In genomic region chr6:31574106-31575061, GRCh38 we compare ENCODE assay signal across 12 cellular contexts. TPM values are rescaled to one million over a fixed set of nuclear protein-coding genes. Genes with fewer than 3 reads are reported as not detected.
DNase-seq lines count a peak whose midpoint lies in the region; ATAC-seq and TF ChIP-seq lines count a peak whose summit lies in the region.
"Had no signal": no experiment of that assay in that cellular context is flagged by ENCODE, and none has a peak within 500 bp of the region (broad histone marks: within the 10 kb centered on the region; RNA-seq: fewer than 3 reads in every experiment).

No MANE protein-coding gene starts in this region.

- no peak overlapping the region for H3K4me3 ChIP-seq in heart left ventricle
- no peak overlapping the region for H3K4me3 ChIP-seq in right atrium auricular region
- H3K4me3 ChIP-seq in OCI-LY3 (ENCODE audit: low read length) = peak overlapping the region; percentile 98
- H3K4me3 ChIP-seq in endodermal cell (ENCODE audit: low read length) = no peak overlapping the region
- H3K4me3 ChIP-seq in tibial artery = no peak overlapping the region
- H3K4me3 ChIP-seq in mesenchymal stem cell (ENCODE audit: insufficient read depth in 1 of 2, low read depth in 1 of 2, low read length in 2 of 2) = no peak overlapping the region

- H3K14ac ChIP-seq in mesenchymal stem cell (ENCODE audit: low read length in 2 of 2) = no peak overlapping the region

- H3K4ac ChIP-seq in mesenchymal stem cell (ENCODE audit: low read depth in 1 of 2, low read length in 2 of 2) = no peak overlapping the region

- no peak overlapping the region for H2BK15ac ChIP-seq in mesenchymal stem cell (ENCODE audit: low read depth, poor library complexity, severe bottlenecking)

- no peak overlapping the region for H3K27ac Mint-ChIP-seq in endodermal cell
- H3K27ac Mint-ChIP-seq in stimulated activated naive CD8-positive, alpha-beta T cell treated with anti-CD3 and anti-CD28 coated beads, Interleukin-15, amount 100 ng/mL, for 72 hours = peak overlapping the region; percentile 42 to 82

- H3K4me1 Mint-ChIP-seq in endodermal cell = peaks cover 7% of the 10 kb centered on the region
- H3K4me1 Mint-ChIP-seq in stimulated activated naive CD8-positive, alpha-beta T cell treated with anti-CD3 and anti-CD28 coated beads, Interleukin-15, amount 100 ng/mL, for 72 hours = peaks cover 91% of the 10 kb centered on the region

- no peak overlapping the region for H2AFZ ChIP-seq in OCI-LY3 (ENCODE audit: low read depth, low read length)
- no peak overlapping the region for H2AFZ ChIP-seq in mesenchymal stem cell (ENCODE audit: low read depth, low read length)

- no peak overlapping the region for H2AK5ac ChIP-seq in mesenchymal stem cell (ENCODE audit: low read length, severe bottlenecking)

- peaks cover 26% of the 10 kb centered on the region for H4K20me1 ChIP-seq in OCI-LY3 (ENCODE audit: insufficient read depth, low read length)

- TF ChIP-seq POLR2A in heart left ventricle (IDR thresholded peaks at IDR 0.05) = no peak

- no peak overlapping the region for H4K91ac ChIP-seq in mesenchymal stem cell (ENCODE audit: low read length)

- no peaks in the 10 kb centered on the region for H3K36me3 Mint-ChIP-seq in endodermal cell (ENCODE audit: low read depth)

- H3K9me3 ChIP-seq in heart left ventricle = no peaks in the 10 kb centered on the region
- no peaks in the 10 kb centered on the region for H3K9me3 ChIP-seq in right atrium auricular region
- H3K9me3 ChIP-seq in OCI-LY3 (ENCODE audit: insufficient read depth, low read length) = no peaks in the 10 kb centered on the region
- no peaks in the 10 kb centered on the region for H3K9me3 ChIP-seq in endodermal cell (ENCODE audit: control insufficient read depth, low read length)
- no peaks in the 10 kb centered on the region for H3K9me3 ChIP-seq in tibial artery
- H3K9me3 ChIP-seq in mesenchymal stem cell (ENCODE audit: control insufficient read depth, low read length) = no peaks in the 10 kb centered on the region
- H3K9me3 ChIP-seq: BE2C had no signal

- H3K27ac ChIP-seq in heart left ventricle = peak overlapping the region in 11 of 12 donors; percentile 45 to 88 (median 73)
- peak overlapping the region in 1 of 2 donors; percentile 35 for H3K27ac ChIP-seq in right atrium auricular region
- H3K27ac ChIP-seq in OCI-LY3 (ENCODE audit: low read length) = peak overlapping the region; percentile 100
- H3K27ac ChIP-seq in endodermal cell (ENCODE audit: low read depth, low read length) = no peak overlapping the region
- H3K27ac ChIP-seq in tibial artery = no peak overlapping the region
- no peak overlapping the region for H3K27ac ChIP-seq in mesenchymal stem cell (ENCODE audit: low read length, poor library complexity, severe bottlenecking)

- no peak for TF ChIP-seq CTCF in heart left ventricle (IDR thresholded peaks at IDR 0.05)
- no peak for TF ChIP-seq CTCF in right atrium auricular region (IDR thresholded peaks at IDR 0.05)
- peak; percentile 30 for TF ChIP-seq CTCF in OCI-LY3 (IDR thresholded peaks at IDR 0.05; ENCODE audit: low read depth, low read length)
- peak; percentile 50 for TF ChIP-seq CTCF in endodermal cell (conservative IDR thresholded peaks at IDR 0.05)
- TF ChIP-seq CTCF in tibial artery (IDR thresholded peaks at IDR 0.05) = no peak

- H3K9ac ChIP-seq in OCI-LY3 (ENCODE audit: low read length) (peak overlapping the region; percentile 92), endodermal cell (ENCODE audit: extremely low read depth, low read length, poor library complexity, severe bottlenecking) (peak overlapping the region; percentile 11), mesenchymal stem cell (ENCODE audit: low read length) (no peak overlapping the region)

- no peak overlapping the region for H2BK5ac ChIP-seq in mesenchymal stem cell (ENCODE audit: low read depth, low read length, poor library complexity, severe bottlenecking)

- intact Hi-C loops in heart left ventricle (cut with DNase I) = no loop called here
- intact Hi-C loops in tibial artery (cut with DNase I; ENCODE audit: low total_unique reads) = no loop called here

- no peak overlapping the region for H3K4me3 Mint-ChIP-seq in endodermal cell
- peak overlapping the region; percentile 86 to 97 for H3K4me3 Mint-ChIP-seq in stimulated activated naive CD8-positive, alpha-beta T cell treated with anti-CD3 and anti-CD28 coated beads, Interleukin-15, amount 100 ng/mL, for 72 hours

- no peak overlapping the region for H3K18ac ChIP-seq in mesenchymal stem cell (ENCODE audit: low read depth in 1 of 2, low read length in 2 of 2)

- H3K4me2 ChIP-seq in OCI-LY3 (ENCODE audit: low read length) (peak overlapping the region; percentile 100), mesenchymal stem cell (ENCODE audit: low read length, poor library complexity, severe bottlenecking) (no peak overlapping the region)

- peaks cover 99% of the 10 kb centered on the region for H3K79me2 ChIP-seq in OCI-LY3 (ENCODE audit: low read length)

- H2BK120ac ChIP-seq in mesenchymal stem cell (ENCODE audit: low read depth, low read length) = no peak overlapping the region

- H4K8ac ChIP-seq in mesenchymal stem cell (ENCODE audit: low read length) = no peak overlapping the region

- DNase-seq in heart left ventricle (no peak), right atrium auricular region (ENCODE audit: low spot score) (no peak), endodermal cell (peak; percentile 70), tibial artery (no peak), mesenchymal stem cell (no peak)
- DNase-seq in stimulated activated naive CD8-positive, alpha-beta T cell treated with anti-CD3 and anti-CD28 coated beads, Interleukin-15, amount 100 ng/mL, for 72 hours = no peak
- DNase-seq: BE2C, NCI-H2081 treated with DMSO at 0.1 percent for 48 hours had no signal

- peaks cover 28% of the 10 kb centered on the region for H3K27me3 Mint-ChIP-seq in endodermal cell (ENCODE audit: insufficient read depth)
- H3K27me3 Mint-ChIP-seq in stimulated activated naive CD8-positive, alpha-beta T cell treated with anti-CD3 and anti-CD28 coated beads, Interleukin-15, amount 100 ng/mL, for 72 hours = no peaks in the 10 kb centered on the region

- H3K36me3 ChIP-seq in heart left ventricle = peaks cover 0 to 10% (median 0%) of the 10 kb centered on the region in 9 donors
- no peaks in the 10 kb centered on the region for H3K36me3 ChIP-seq in right atrium auricular region
- H3K36me3 ChIP-seq in OCI-LY3 (replicated peaks; ENCODE audit: low read depth, low read length) = peaks cover 51% of the 10 kb centered on the region
- no peaks in the 10 kb centered on the region for H3K36me3 ChIP-seq in endodermal cell (ENCODE audit: control insufficient read depth, insufficient read depth, low read length)
- no peaks in the 10 kb centered on the region for H3K36me3 ChIP-seq in tibial artery
- no peaks in the 10 kb centered on the region for H3K36me3 ChIP-seq in mesenchymal stem cell (ENCODE audit: control insufficient read depth in 1 of 2, insufficient read depth in 2 of 2, low read depth in 1 of 2, low read length in 2 of 2)
- H3K36me3 ChIP-seq: BE2C had no signal

- H3K9me3 Mint-ChIP-seq in endodermal cell = no peaks in the 10 kb centered on the region
- H3K9me3 Mint-ChIP-seq in stimulated activated naive CD8-positive, alpha-beta T cell treated with anti-CD3 and anti-CD28 coated beads, Interleukin-15, amount 100 ng/mL, for 72 hours = no peaks in the 10 kb centered on the region
- H3K9me3 Mint-ChIP-seq: HFFc6 had no signal

- H2BK12ac ChIP-seq in mesenchymal stem cell (ENCODE audit: low read length in 2 of 2) = no peak overlapping the region

- WGBS in heart left ventricle, 4 donors = 79 to 88% (median 82%) methylated on average over 14 of the region's 14 CpGs
- 92% methylated on average over 7 to 14 of the region's 14 CpGs for WGBS in endodermal cell (ENCODE audit: insufficient coverage in 1 of 2, insufficient read length in 1 of 2), 2 experiments
- 91% methylated on average over 14 of the region's 14 CpGs for WGBS in mesenchymal stem cell

- no peak for ATAC-seq in heart left ventricle
- no peak for ATAC-seq in stimulated activated naive CD8-positive, alpha-beta T cell treated with anti-CD3 and anti-CD28 coated beads, Interleukin-15, amount 100 ng/mL, for 72 hours
- no peak for ATAC-seq in GM19328 (IDR thresholded peaks at IDR 0.05; ENCODE audit: unreplicated experiment)

- no peak overlapping the region for H3K23ac ChIP-seq in mesenchymal stem cell (ENCODE audit: low read length in 2 of 2)

- no peaks in the 10 kb centered on the region for H3K79me1 ChIP-seq in mesenchymal stem cell (replicated peaks; ENCODE audit: low read length, poor library complexity, severe bottlenecking)

- H3K27me3 ChIP-seq in heart left ventricle = no peaks in the 10 kb centered on the region
- no peaks in the 10 kb centered on the region for H3K27me3 ChIP-seq in right atrium auricular region
- H3K27me3 ChIP-seq in OCI-LY3 (ENCODE audit: low read depth, low read length) = no peaks in the 10 kb centered on the region
- H3K27me3 ChIP-seq in endodermal cell (ENCODE audit: control insufficient read depth, insufficient read depth, low read length, poor library complexity, severe bottlenecking) = no peaks in the 10 kb centered on the region
- H3K27me3 ChIP-seq in tibial artery = peaks cover 0 to 21% of the 10 kb centered on the region in 2 donors
- H3K27me3 ChIP-seq in mesenchymal stem cell (ENCODE audit: control insufficient read depth in 1 of 2, insufficient read depth in 1 of 2, low read length in 2 of 2) = peaks cover 0 to 10% of the 10 kb centered on the region in 2 experiments
- H3K27me3 ChIP-seq: BE2C had no signal

- H3K4me1 ChIP-seq in heart left ventricle = peaks cover 0 to 42% (median 3%) of the 10 kb centered on the region in 12 donors
- no peaks in the 10 kb centered on the region for H3K4me1 ChIP-seq in right atrium auricular region
- peaks cover 61% of the 10 kb centered on the region for H3K4me1 ChIP-seq in OCI-LY3 (ENCODE audit: low read length)
- H3K4me1 ChIP-seq in endodermal cell (ENCODE audit: control insufficient read depth, insufficient read depth, low read length) = peaks cover 6% of the 10 kb centered on the region
- no peaks in the 10 kb centered on the region for H3K4me1 ChIP-seq in tibial artery
- H3K4me1 ChIP-seq in mesenchymal stem cell (ENCODE audit: control insufficient read depth, insufficient read depth, low read depth, low read length) = peaks cover 5% of the 10 kb centered on the region

RNA-seq across cellular contexts. Expression of gene TNF, which starts 1.0 kb away (rescaled TPM):
- total RNA-seq in heart left ventricle = 1 to 10 TPM in 3 of 9 donors, under 1 TPM in 5, not detected in 1; 0.32 to 7.6 (median 0.51) TPM
- under 1 TPM; 0.15 to 0.32 TPM for polyA plus RNA-seq in heart left ventricle
- total RNA-seq in right atrium auricular region = under 1 TPM in 1 of 2 donors, not detected in 1; 0.51 TPM
- not detected for total RNA-seq in endodermal cell
- polyA plus RNA-seq in endodermal cell (2013, experiment 1 of 2) = not detected
- polyA plus RNA-seq in endodermal cell (2013, experiment 2 of 2) = not detected
- polyA plus RNA-seq in mesenchymal stem cell (2013, experiment 1 of 2) = not detected
- 0.03 TPM for polyA plus RNA-seq in mesenchymal stem cell (2013, experiment 2 of 2)
- total RNA-seq: osteocyte had no signal

RNA-seq across cellular contexts. Expression of gene LTA, which starts 2.3 kb away (rescaled TPM):
- total RNA-seq in heart left ventricle = under 1 TPM in 2 of 9 donors, not detected in 7; 0.18 to 0.64 TPM
- polyA plus RNA-seq in heart left ventricle = under 1 TPM in 1 of 2 donors, not detected in 1; 0.07 TPM
- not detected for total RNA-seq in right atrium auricular region
- total RNA-seq in endodermal cell = not detected
- polyA plus RNA-seq in endodermal cell (2013, experiment 1 of 2) = 0.21 TPM
- not detected for polyA plus RNA-seq in endodermal cell (2013, experiment 2 of 2)
- polyA plus RNA-seq in mesenchymal stem cell (2013, experiment 1 of 2) = 0.06 TPM
- not detected for polyA plus RNA-seq in mesenchymal stem cell (2013, experiment 2 of 2)
- total RNA-seq: HFFc6, osteocyte had no signal

RNA-seq across cellular contexts. Expression of gene LTB, which starts 7.8 kb away (rescaled TPM):
- 10 to 100 TPM in 1 of 9 donors, 1 to 10 TPM in 2, under 1 TPM in 2, not detected in 4; 0.30 to 15.6 (median 1.0) TPM for total RNA-seq in heart left ventricle
- under 1 TPM; 0.50 to 0.72 TPM for polyA plus RNA-seq in heart left ventricle
- not detected for total RNA-seq in right atrium auricular region
- total RNA-seq in endodermal cell = 1 to 10 TPM in 1 of 2 donors, not detected in 1; 1.3 TPM
- not detected for polyA plus RNA-seq in endodermal cell (2013, experiment 1 of 2)
- polyA plus RNA-seq in endodermal cell (2013, experiment 2 of 2) = not detected
- polyA plus RNA-seq in mesenchymal stem cell (2013, experiment 1 of 2) = 0.35 TPM
- 0.05 TPM for polyA plus RNA-seq in mesenchymal stem cell (2013, experiment 2 of 2)
- total RNA-seq: osteocyte had no signal

RNA-seq across cellular contexts. Expression of gene LST1, which starts 11.7 kb away (rescaled TPM):
- total RNA-seq in heart left ventricle (10 to 100 TPM in 2 of 9 donors, 1 to 10 TPM in 6, not detected in 1; 1.6 to 58.0 (median 3.7) TPM), right atrium auricular region (1 to 10 TPM; 2.8 to 8.5 TPM), endodermal cell (not detected)
- polyA plus RNA-seq in heart left ventricle = 1 to 10 TPM; 2.3 to 5.2 TPM
- polyA plus RNA-seq in endodermal cell (2013, experiment 1 of 2) = 1.5 TPM
- polyA plus RNA-seq in endodermal cell (2013, experiment 2 of 2) = not detected
- polyA plus RNA-seq in mesenchymal stem cell (2013, experiment 1 of 2) = 0.30 TPM
- not detected for polyA plus RNA-seq in mesenchymal stem cell (2013, experiment 2 of 2)
- total RNA-seq: HFFc6, osteocyte had no signal

RNA-seq across cellular contexts. Expression of gene NCR3, which starts 18.4 kb away (rescaled TPM):
- total RNA-seq in heart left ventricle (1 to 10 TPM in 1 of 9 donors, under 1 TPM in 1, not detected in 7; 1.00 to 2.5 TPM), right atrium auricular region (not detected), endodermal cell (not detected)
- not detected for polyA plus RNA-seq in heart left ventricle
- polyA plus RNA-seq in endodermal cell (2013, experiment 1 of 2) = not detected
- not detected for polyA plus RNA-seq in endodermal cell (2013, experiment 2 of 2)
- polyA plus RNA-seq in mesenchymal stem cell (2013, experiment 1 of 2) = not detected
- polyA plus RNA-seq in mesenchymal stem cell (2013, experiment 2 of 2) = not detected
- total RNA-seq: HFFc6, osteocyte had no signal

Comparison
In these comparisons a context has a peak if more than half of its experiments do, and no peak if none do; other contexts are left out.
1. H3K27ac ChIP-seq: peak in heart left ventricle (11 of 12) and OCI-LY3 (single experiment); none in endodermal cell (single experiment), tibial artery (0 of 2) and mesenchymal stem cell (single experiment).
2. CTCF ChIP-seq: peak in OCI-LY3 (single experiment) and endodermal cell (single experiment); none in heart left ventricle (0 of 12), right atrium auricular region (0 of 2) and tibial artery (0 of 2).